In genomic region chr5:76522103-76522942, GRCh38 we compare ENCODE assay signal across 17 cellular contexts.
A peak's percentile ranks its signal among the peaks of the same experiment; 100 is the strongest.
DNase-seq lines count a peak whose midpoint lies in the region; ATAC-seq, FAIRE-seq and TF ChIP-seq lines count a peak whose summit lies in the region.
"Had no signal": no experiment of that assay in that cellular context is flagged by ENCODE, and none has a peak within 500 bp of the region (broad histone marks: within the 10 kb centered on the region; RNA-seq: fewer than 3 reads in every experiment).

No MANE protein-coding gene starts in this region.

- H3K4me2 ChIP-seq in A549: peak overlapping the region; percentile 30

- peaks cover 36% of the 10 kb centered on the region for H3K4me1 Mint-ChIP-seq in activated T-helper 17 cell treated with anti-CD3 and anti-CD28 coated beads, Interleukin-2, amount 50 U/mL, for 72 hours

- H3K27me3 ChIP-seq in liver (ENCODE audit: control insufficient read depth in 4 of 4, insufficient read depth in 4 of 4, low read length in 3 of 4): no peaks in the 10 kb centered on the region
- H3K27me3 ChIP-seq: brain microvascular endothelial cell, spleen had no signal

- peak overlapping the region; percentile 100 for H3K27ac Mint-ChIP-seq in activated T-helper 17 cell treated with anti-CD3 and anti-CD28 coated beads, Interleukin-2, amount 50 U/mL, for 72 hours
- H3K27ac Mint-ChIP-seq: IgD-negative memory B cell had no signal

- CTCF ChIA-PET in A549 (lab: Yijun Ruan, JAX): interaction anchor here (0.7 to 1.3 kb wide), 2 partner anchors 20 to 119 kb away, joined by 3 to 4 read pairs; no protein-coding TSS in a partner anchor

- TF ChIP-seq CTCF in A549 (IDR thresholded peaks at IDR 0.05): no peak
- no peak for TF ChIP-seq CTCF in liver (IDR thresholded peaks at IDR 0.05; ENCODE audit: low read depth, low read length, missing input control)

- POLR2A ChIA-PET in A549 (lab: Yijun Ruan, JAX): no interaction called here

- H3K36me3 ChIP-seq in liver (ENCODE audit: control insufficient read depth in 4 of 4, insufficient read depth in 3 of 4, low read depth in 1 of 4, low read length in 3 of 4): no peaks in the 10 kb centered on the region
- H3K36me3 ChIP-seq: brain microvascular endothelial cell, spleen had no signal

- peak; percentile 23 for FAIRE-seq in A549 (lab: Jason Lieb, UNC)

- no peak for TF ChIP-seq RAD21 in A549 (conservative IDR thresholded peaks at IDR 0.05 in 1 of 2, IDR thresholded peaks at IDR 0.05 in 1 of 2)
- peak in 1 of 2 donors; percentile 28 for TF ChIP-seq RAD21 in liver (IDR thresholded peaks at IDR 0.05)

- peaks cover 5% of the 10 kb centered on the region for H3K9me3 Mint-ChIP-seq in activated T-helper 17 cell treated with anti-CD3 and anti-CD28 coated beads, Interleukin-2, amount 50 U/mL, for 72 hours
- H3K9me3 Mint-ChIP-seq: IgD-negative memory B cell had no signal

- no peak for TF ChIP-seq POLR2A in A549 (IDR thresholded peaks at IDR 0.05; ENCODE audit: low read length)

- ATAC-seq in A549: peak in 1 of 2 experiments; percentile 48; a peak in 1 of 6 replicates
- peak; percentile 67 for ATAC-seq in activated T-helper 17 cell treated with anti-CD3 and anti-CD28 coated beads, Interleukin-2, amount 50 U/mL, for 72 hours (replicated peaks)
- ATAC-seq in GM21447 (IDR thresholded peaks at IDR 0.05; ENCODE audit: unreplicated experiment): no peak

- H3K4me3 Mint-ChIP-seq in activated T-helper 17 cell treated with anti-CD3 and anti-CD28 coated beads, Interleukin-2, amount 50 U/mL, for 72 hours: peak overlapping the region; percentile 71

- no peak overlapping the region for H3K9ac ChIP-seq in liver (ENCODE audit: low read depth in 1 of 2, low read length in 2 of 2)

- peaks cover 16% of the 10 kb centered on the region; the same call in 2 of the 3 replicates for H3K4me1 ChIP-seq in A549
- H3K4me1 ChIP-seq in liver (ENCODE audit: control insufficient read depth in 4 of 4, insufficient read depth in 4 of 4, low read length in 3 of 4): peaks cover 0 to 27% (median 8%) of the 10 kb centered on the region in 4 donors

- no peak overlapping the region; a peak in 1 of 6 replicates for H3K27ac ChIP-seq in A549
- peak overlapping the region in 1 of 2 donors; percentile 80 for H3K27ac ChIP-seq in liver (ENCODE audit: low read depth in 1 of 2, low read length in 2 of 2)
- H3K27ac ChIP-seq: brain microvascular endothelial cell had no signal

- DNase-seq in A549 (ENCODE audit: low read depth in 1 of 2, low spot score in 1 of 2): no peak
- DNase-seq in DMS53 treated with DMSO at 0.1 percent for 48 hours (lab: John Stamatoyannopoulos, UW; ENCODE audit: unreplicated experiment): peak; percentile 78
- no peak for DNase-seq in activated effector memory CD4-positive, alpha-beta T cell treated with anti-CD3 and anti-CD28 coated beads, Interleukin-2, amount 50 U/mL, for 16 hours
- DNase-seq in NCI-H526 treated with DMSO at 0.1 percent for 48 hours (lab: John Stamatoyannopoulos, UW): no peak
- no peak for DNase-seq in stimulated activated naive CD4-positive, alpha-beta T cell (lab: John Stamatoyannopoulos, UW)
- DNase-seq: effector CD8-positive, alpha-beta T cell; mesenchymal stem cell; NCI-H1105; NCI-H345; occipital lobe; OCI-M1; spleen had no signal

- TF ChIP-seq EP300 in A549 (IDR thresholded peaks at IDR 0.05): no peak

- H3K27me3 Mint-ChIP-seq in activated T-helper 17 cell treated with anti-CD3 and anti-CD28 coated beads, Interleukin-2, amount 50 U/mL, for 72 hours: no peaks in the 10 kb centered on the region

- H3K9me3 ChIP-seq in A549 (no peaks in the 10 kb centered on the region), liver (ENCODE audit: control insufficient read depth in 4 of 4, low read length in 3 of 4) (no peaks in the 10 kb centered on the region)

- WGBS in A549 (ENCODE audit: missing lambda C conversion rate): 75% methylated on average over 11 of the region's 11 CpGs
- 60% methylated on average over 11 of the region's 11 CpGs for WGBS in liver

- H3K4me3 ChIP-seq in A549: no peak overlapping the region
- no peak overlapping the region for H3K4me3 ChIP-seq in liver (ENCODE audit: low read depth in 1 of 3, low read length in 3 of 3)
- H3K4me3 ChIP-seq: spleen had no signal

- H3K36me3 Mint-ChIP-seq in activated T-helper 17 cell treated with anti-CD3 and anti-CD28 coated beads, Interleukin-2, amount 50 U/mL, for 72 hours (ENCODE audit: low read depth): peaks cover 18% of the 10 kb centered on the region

TF ChIP-seq in A549, 52 proteins besides CTCF, POLR2A, EP300 and RAD21:
- TF ChIP-seq HOXA7 (CRISPR knock-in tag; IDR thresholded peaks at IDR 0.05): no peak

TF ChIP-seq in liver, 16 proteins besides CTCF, POLR2A, EP300 and RAD21:
- TF ChIP-seq GABPA (IDR thresholded peaks at IDR 0.05 in 1 of 2, conservative IDR thresholded peaks at IDR 0.05 in 1 of 2) (no peak), MAX (IDR thresholded peaks at IDR 0.05) (no peak), NR2F2 (IDR thresholded peaks at IDR 0.05) (no peak), SP1 (IDR thresholded peaks at IDR 0.05) (no peak), ZBTB33 (IDR thresholded peaks at IDR 0.05) (no peak), JUND (IDR thresholded peaks at IDR 0.05) (peak in 1 of 2 donors; percentile 28), EGR1 (IDR thresholded peaks at IDR 0.05; ENCODE audit: low read depth in 2 of 2) (no peak), TAF1 (conservative IDR thresholded peaks at IDR 0.05) (no peak), HNF4A (conservative IDR thresholded peaks at IDR 0.05) (peak; percentile 48 to 50), FOXA2 (IDR thresholded peaks at IDR 0.05) (no peak), RXRA (IDR thresholded peaks at IDR 0.05) (peak in 1 of 2 donors; percentile 25), YY1 (IDR thresholded peaks at IDR 0.05) (peak; percentile 43), HNF4G (IDR thresholded peaks at IDR 0.05) (peak; percentile 25), FOXA1 (IDR thresholded peaks at IDR 0.05) (no peak)
- TF ChIP-seq, protein P1, sequence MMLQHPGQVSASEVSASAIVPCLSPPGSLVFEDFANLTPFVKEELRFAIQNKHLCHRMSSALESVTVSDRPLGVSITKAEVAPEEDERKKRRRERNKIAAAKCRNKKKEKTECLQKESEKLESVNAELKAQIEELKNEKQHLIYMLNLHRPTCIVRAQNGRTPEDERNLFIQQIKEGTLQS (IDR thresholded peaks at IDR 0.05): no peak
- TF ChIP-seq, protein P2, sequence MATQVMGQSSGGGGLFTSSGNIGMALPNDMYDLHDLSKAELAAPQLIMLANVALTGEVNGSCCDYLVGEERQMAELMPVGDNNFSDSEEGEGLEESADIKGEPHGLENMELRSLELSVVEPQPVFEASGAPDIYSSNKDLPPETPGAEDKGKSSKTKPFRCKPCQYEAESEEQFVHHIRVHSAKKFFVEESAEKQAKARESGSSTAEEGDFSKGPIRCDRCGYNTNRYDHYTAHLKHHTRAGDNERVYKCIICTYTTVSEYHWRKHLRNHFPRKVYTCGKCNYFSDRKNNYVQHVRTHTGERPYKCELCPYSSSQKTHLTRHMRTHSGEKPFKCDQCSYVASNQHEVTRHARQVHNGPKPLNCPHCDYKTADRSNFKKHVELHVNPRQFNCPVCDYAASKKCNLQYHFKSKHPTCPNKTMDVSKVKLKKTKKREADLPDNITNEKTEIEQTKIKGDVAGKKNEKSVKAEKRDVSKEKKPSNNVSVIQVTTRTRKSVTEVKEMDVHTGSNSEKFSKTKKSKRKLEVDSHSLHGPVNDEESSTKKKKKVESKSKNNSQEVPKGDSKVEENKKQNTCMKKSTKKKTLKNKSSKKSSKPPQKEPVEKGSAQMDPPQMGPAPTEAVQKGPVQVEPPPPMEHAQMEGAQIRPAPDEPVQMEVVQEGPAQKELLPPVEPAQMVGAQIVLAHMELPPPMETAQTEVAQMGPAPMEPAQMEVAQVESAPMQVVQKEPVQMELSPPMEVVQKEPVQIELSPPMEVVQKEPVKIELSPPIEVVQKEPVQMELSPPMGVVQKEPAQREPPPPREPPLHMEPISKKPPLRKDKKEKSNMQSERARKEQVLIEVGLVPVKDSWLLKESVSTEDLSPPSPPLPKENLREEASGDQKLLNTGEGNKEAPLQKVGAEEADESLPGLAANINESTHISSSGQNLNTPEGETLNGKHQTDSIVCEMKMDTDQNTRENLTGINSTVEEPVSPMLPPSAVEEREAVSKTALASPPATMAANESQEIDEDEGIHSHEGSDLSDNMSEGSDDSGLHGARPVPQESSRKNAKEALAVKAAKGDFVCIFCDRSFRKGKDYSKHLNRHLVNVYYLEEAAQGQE (IDR thresholded peaks at IDR 0.05): no peak
